ENCODE assay signal across 15 cellular contexts in the genomic region with DNA sequence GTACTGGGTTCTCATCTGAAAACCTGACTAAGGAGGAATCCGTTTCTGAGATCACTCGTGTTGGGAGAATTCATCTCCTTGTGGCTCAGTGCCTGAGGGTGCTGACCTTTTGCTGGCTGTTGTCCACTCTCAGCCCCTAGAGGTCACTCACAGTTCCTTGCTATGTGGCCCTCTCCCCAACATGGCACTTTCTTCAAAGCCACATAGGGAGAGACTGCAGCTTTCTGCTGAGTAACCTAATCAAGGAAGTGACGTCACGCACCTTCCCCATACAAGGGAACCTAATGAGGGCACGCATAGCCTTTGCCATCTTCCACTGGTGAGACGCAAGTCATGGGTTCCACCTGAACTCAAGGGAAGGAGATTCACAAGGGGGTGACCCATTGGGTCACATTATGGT. TPM values are rescaled to one million over a fixed set of nuclear protein-coding genes. Genes with fewer than 3 reads are reported as not detected.
DNase-seq lines count a peak whose midpoint lies in the region; ATAC-seq and TF ChIP-seq lines count a peak whose summit lies in the region.
"Had no signal": no experiment of that assay in that cellular context is flagged by ENCODE, and none has a peak within 500 bp of the region (broad histone marks: within the 10 kb centered on the region; RNA-seq: fewer than 3 reads in every experiment).

No MANE protein-coding gene starts in this region.

- no peak overlapping the region for H3K4me3 Mint-ChIP-seq in CD8-positive, alpha-beta T cell
- H3K4me3 Mint-ChIP-seq: CD4-positive, CD25-positive, alpha-beta regulatory T cell had no signal

- WGBS in mesendoderm (ENCODE audit: extremely low coverage, insufficient coverage, low lambda C conversion rate), result no CpG with 5 or more reads among the region's 6 CpGs

- H3K18ac ChIP-seq in mesendoderm (ENCODE audit: low read length), result peak overlapping the region; percentile 16

- H3K9me3 Mint-ChIP-seq in CD8-positive, alpha-beta T cell, result no peaks in the 10 kb centered on the region
- H3K9me3 Mint-ChIP-seq: CD4-positive, CD25-positive, alpha-beta regulatory T cell had no signal

- H4K8ac ChIP-seq in mesendoderm (ENCODE audit: low read depth, low read length), result no peak overlapping the region

- H3K27me3 Mint-ChIP-seq in CD8-positive, alpha-beta T cell (ENCODE audit: low read depth), result no peaks in the 10 kb centered on the region
- H3K27me3 Mint-ChIP-seq: CD4-positive, CD25-positive, alpha-beta regulatory T cell had no signal

- TF ChIP-seq CTCF in NB4 (IDR thresholded peaks at IDR 0.05; ENCODE audit: low read depth, low read length), result no peak
- no peak for TF ChIP-seq CTCF in CD8-positive, alpha-beta T cell (IDR thresholded peaks at IDR 0.05)

- intact Hi-C loops in CD8-positive, alpha-beta T cell (cut with DNase I, micrococcal nuclease), result no loop called here

- peak overlapping the region; percentile 29 for H2BK120ac ChIP-seq in mesendoderm (ENCODE audit: low read depth, low read length)

- no peaks in the 10 kb centered on the region for H3K79me2 ChIP-seq in mesendoderm (ENCODE audit: control insufficient read depth, insufficient read depth, low read length)

- H3K36me3 Mint-ChIP-seq in CD8-positive, alpha-beta T cell, result no peaks in the 10 kb centered on the region
- H3K36me3 Mint-ChIP-seq: CD4-positive, CD25-positive, alpha-beta regulatory T cell had no signal

- no peaks in the 10 kb centered on the region for H3K9me3 ChIP-seq in CD8-positive, alpha-beta T cell (ENCODE audit: low read length)
- H3K9me3 ChIP-seq: BE2C, HAP-1 had no signal

- no peaks in the 10 kb centered on the region for H3K36me3 ChIP-seq in mesendoderm (ENCODE audit: control insufficient read depth, insufficient read depth, low read length)
- no peaks in the 10 kb centered on the region for H3K36me3 ChIP-seq in CD8-positive, alpha-beta T cell (ENCODE audit: insufficient read depth, low read length)
- H3K36me3 ChIP-seq: BE2C had no signal

- H3K4me2 ChIP-seq in mesendoderm (ENCODE audit: low read length), result no peak overlapping the region

- DNase-seq in NB4 (ENCODE audit: low read depth) (peak; percentile 28), OCI-M1 (lab: John Stamatoyannopoulos, UW) (peak; percentile 1), mesendoderm (peak; percentile 40), amniotic stem cell (lab: John Stamatoyannopoulos, UW) (no peak), NCI-H524 treated with DMSO at 0.1 percent for 48 hours (lab: John Stamatoyannopoulos, UW) (no peak)
- no peak for DNase-seq in CD8-positive, alpha-beta T cell
- DNase-seq: ACHN; BE2C; C1 segment of cervical spinal cord; CD4-positive, CD25-positive, alpha-beta regulatory T cell; DMS153; DMS79; GDM1; GM23248 had no signal

- peak overlapping the region; percentile 19 for H2AK5ac ChIP-seq in mesendoderm (ENCODE audit: low read length)

- no peak overlapping the region for H4K5ac ChIP-seq in mesendoderm (ENCODE audit: low read length)

- peak overlapping the region; percentile 38 for H3K56ac ChIP-seq in mesendoderm (ENCODE audit: low read length)

- TF ChIP-seq POLR2A in NB4 (IDR thresholded peaks at IDR 0.05; ENCODE audit: extremely low read depth, insufficient read length), result no peak

- H3K4me1 ChIP-seq in mesendoderm (ENCODE audit: control insufficient read depth, low read depth, low read length), result peaks cover 8% of the 10 kb centered on the region
- peaks cover 3% of the 10 kb centered on the region for H3K4me1 ChIP-seq in CD8-positive, alpha-beta T cell (ENCODE audit: insufficient read depth, low read length)
- H3K4me1 ChIP-seq: HAP-1 had no signal

- no peaks in the 10 kb centered on the region for H3K79me1 ChIP-seq in mesendoderm (ENCODE audit: low read length)

- no peak overlapping the region for H3K27ac Mint-ChIP-seq in CD8-positive, alpha-beta T cell
- H3K27ac Mint-ChIP-seq: CD4-positive, CD25-positive, alpha-beta regulatory T cell had no signal

- peak overlapping the region; percentile 87 for H2BK5ac ChIP-seq in mesendoderm (ENCODE audit: low read length)

- POLR2A ChIA-PET in CD8-positive, alpha-beta T cell (lab: Charles Lee), result no interaction called here

- peak overlapping the region; percentile 69 for H3K23ac ChIP-seq in mesendoderm (ENCODE audit: low read length)

- no peak for ATAC-seq in CD8-positive, alpha-beta T cell

- no peak overlapping the region for H3K9ac ChIP-seq in mesendoderm (ENCODE audit: low read length)
- H3K9ac ChIP-seq: GM23248 had no signal

- H3K4me3 ChIP-seq in NB4 (ENCODE audit: low read depth, low read length), result no peak overlapping the region
- H3K4me3 ChIP-seq in mesendoderm (ENCODE audit: low read length), result no peak overlapping the region
- no peak overlapping the region for H3K4me3 ChIP-seq in CD8-positive, alpha-beta T cell (ENCODE audit: low read depth, low read length)
- H3K4me3 ChIP-seq: GM23248, HAP-1 had no signal

- no peak overlapping the region for H2BK15ac ChIP-seq in mesendoderm (replicated peaks; ENCODE audit: low read depth)

- peak overlapping the region; percentile 78 for H3K27ac ChIP-seq in mesendoderm (ENCODE audit: low read depth, low read length)
- no peak overlapping the region for H3K27ac ChIP-seq in CD8-positive, alpha-beta T cell (ENCODE audit: low read depth, low read length)
- H3K27ac ChIP-seq: GM23248 had no signal

- H3K27me3 ChIP-seq in mesendoderm (ENCODE audit: insufficient read depth, low read length, poor library complexity), result no peaks in the 10 kb centered on the region
- H3K27me3 ChIP-seq in CD8-positive, alpha-beta T cell (ENCODE audit: insufficient read depth, low read length), result no peaks in the 10 kb centered on the region
- H3K27me3 ChIP-seq: BE2C had no signal

- no peak overlapping the region for H3K4ac ChIP-seq in mesendoderm (ENCODE audit: low read depth, low read length)

- H3K4me1 Mint-ChIP-seq in CD8-positive, alpha-beta T cell (ENCODE audit: low read depth), result peaks cover 4% of the 10 kb centered on the region

- CTCF ChIA-PET in CD8-positive, alpha-beta T cell (lab: Charles Lee), result no interaction called here

RNA-seq across cellular contexts. Expression of a gene that starts 23.2 kb away (rescaled TPM):
- polyA plus RNA-seq in mesendoderm (2013, experiment 1 of 2), result 10.4 TPM
- 10.1 TPM for polyA plus RNA-seq in mesendoderm (2013, experiment 2 of 2)
- total RNA-seq in CD8-positive, alpha-beta T cell, result not detected
- total RNA-seq: CD4-positive, CD25-positive, alpha-beta regulatory T cell had no signal
- polyA plus RNA-seq: CD4-positive, CD25-positive, alpha-beta regulatory T cell had no signal

Comparison
In these comparisons a context has a peak if more than half of its experiments do, and no peak if none do; other contexts are left out.
1. DNase-seq: peak in NB4 (single experiment), OCI-M1 (single experiment) and mesendoderm (single experiment); none in amniotic stem cell (single experiment), CD8-positive, alpha-beta T cell (0 of 7) and NCI-H524 treated with DMSO at 0.1 percent for 48 hours (single experiment).